In genomic region chr14:77542349-77543239, GRCh38 we compare ENCODE assay signal across 9 cellular contexts. TPM values are rescaled to one million over a fixed set of nuclear protein-coding genes. Genes with fewer than 3 reads are reported as not detected.
DNase-seq lines count a peak whose midpoint lies in the region; TF ChIP-seq lines count a peak whose summit lies in the region.
"Had no signal": no experiment of that assay in that cellular context is flagged by ENCODE, and none has a peak within 500 bp of the region (broad histone marks: within the 10 kb centered on the region; RNA-seq: fewer than 3 reads in every experiment).

No MANE protein-coding gene starts in this region.

- no peak overlapping the region for H3K4me3 Mint-ChIP-seq in nephron

- H3K27ac Mint-ChIP-seq in nephron: peak overlapping the region; percentile 80 to 89 (median 84)

- H3K4me1 Mint-ChIP-seq in nephron: peaks cover 17% of the 10 kb centered on the region

- H3K9me3 Mint-ChIP-seq in nephron: no peaks in the 10 kb centered on the region

- H3K4me1 ChIP-seq in BLaER1 treated with 17β-estradiol and CSF1 and Interleukin-3, amounts not matched to agents 10 nM and 100 nM: peaks cover 28 to 47% (median 33%) of the 10 kb centered on the region in 10 experiments
- H3K4me1 ChIP-seq in fibroblast of lung (ENCODE audit: control insufficient read depth, extremely low read depth, insufficient read depth, low read length): no peaks in the 10 kb centered on the region

- H3K27me3 Mint-ChIP-seq in nephron (ENCODE audit: low read depth): peaks cover 4% of the 10 kb centered on the region

- H3K36me3 Mint-ChIP-seq in nephron (ENCODE audit: low read depth): peaks cover 16% of the 10 kb centered on the region

- H3K4me3 ChIP-seq in BLaER1 treated with 17β-estradiol and CSF1 and Interleukin-3, amounts not matched to agents 10 nM and 100 nM: peak overlapping the region in 4 of 10 experiments; percentile 7 to 39 (median 24); a peak in 4 of 20 replicates
- no peak overlapping the region for H3K4me3 ChIP-seq in fibroblast of lung (replicated peaks in 1 of 4; ENCODE audit: control extremely low read depth in 1 of 4, insufficient read depth in 1 of 4, low read depth in 3 of 4, low read length in 4 of 4)

- H3K9ac ChIP-seq in BLaER1 treated with 17β-estradiol and CSF1 and Interleukin-3, amounts not matched to agents 10 nM and 100 nM: peak overlapping the region in 10 of 11 experiments; percentile 30 to 71 (median 50); a peak in 19 of 22 replicates
- no peak overlapping the region for H3K9ac ChIP-seq in fibroblast of lung (ENCODE audit: insufficient read depth, low read length)

- H3K27ac ChIP-seq in BLaER1 treated with 17β-estradiol and CSF1 and Interleukin-3, amounts not matched to agents 10 nM and 100 nM: peak overlapping the region in 10 of 11 experiments; percentile 22 to 77 (median 59); a peak in 18 of 22 replicates
- no peak overlapping the region for H3K27ac ChIP-seq in fibroblast of lung (ENCODE audit: insufficient read depth, low read length)

- DNase-seq in NCI-H82 (lab: John Stamatoyannopoulos, UW) (peak; percentile 58), fibroblast of lung (ENCODE audit: low read depth in 2 of 2) (peak; percentile 19 to 44), DMS53 (lab: John Stamatoyannopoulos, UW) (no peak), HPDE6-E6E7 (ENCODE audit: extremely low spot score) (no peak), dedifferentiated amniotic fluid mesenchymal stem cell (ENCODE audit: extremely low spot score) (no peak)
- DNase-seq in activated CD4-positive, alpha-beta T cell treated with anti-CD3 and anti-CD28 coated beads for 4 hours: no peak
- DNase-seq: kidney glomerular epithelial cell had no signal

- H3K36me3 ChIP-seq in BLaER1 treated with 17β-estradiol and CSF1 and Interleukin-3, amounts not matched to agents 10 nM and 100 nM: peaks cover 8 to 66% (median 30%) of the 10 kb centered on the region in 11 experiments; a peak in 19 of 22 replicates
- no peaks in the 10 kb centered on the region for H3K36me3 ChIP-seq in fibroblast of lung (ENCODE audit: control insufficient read depth, insufficient read depth, low read length)

- TF ChIP-seq CTCF in fibroblast of lung (conservative IDR thresholded peaks at IDR 0.05 in 1 of 2, IDR thresholded peaks at IDR 0.05 in 1 of 2; ENCODE audit: low read depth in 1 of 2, low read length in 2 of 2) (no peak), nephron (IDR thresholded peaks at IDR 0.05; ENCODE audit: unreplicated experiment in 3 of 3) (no peak)

- H3K27me3 ChIP-seq in BLaER1 treated with 17β-estradiol and CSF1 and Interleukin-3, amounts not matched to agents 10 nM and 100 nM: no peaks in the 10 kb centered on the region
- no peaks in the 10 kb centered on the region for H3K27me3 ChIP-seq in fibroblast of lung (ENCODE audit: control insufficient read depth, insufficient read depth, low read length)

- no peaks in the 10 kb centered on the region for H3K9me3 ChIP-seq in BLaER1 treated with 17β-estradiol and CSF1 and Interleukin-3, amounts not matched to agents 10 nM and 100 nM (replicated peaks in 1 of 11)
- H3K9me3 ChIP-seq in fibroblast of lung (ENCODE audit: control insufficient read depth, insufficient read depth, low read depth, low read length): no peaks in the 10 kb centered on the region

- H2AFZ ChIP-seq in fibroblast of lung (ENCODE audit: low read length): no peak overlapping the region

- H3K4me2 ChIP-seq in BLaER1 treated with 17β-estradiol and CSF1 and Interleukin-3, amounts not matched to agents 10 nM and 100 nM: peak overlapping the region; percentile 55 to 86 (median 77)
- no peak overlapping the region for H3K4me2 ChIP-seq in fibroblast of lung (ENCODE audit: extremely low read depth, insufficient read depth, low read length)

- no peaks in the 10 kb centered on the region for H3K79me2 ChIP-seq in fibroblast of lung (ENCODE audit: control insufficient read depth, insufficient read depth, low read length)

- peaks cover 0 to 37% (median 0%) of the 10 kb centered on the region in 11 experiments; a peak in 3 of 22 replicates for H4K20me1 ChIP-seq in BLaER1 treated with 17β-estradiol and CSF1 and Interleukin-3, amounts not matched to agents 10 nM and 100 nM
- no peaks in the 10 kb centered on the region for H4K20me1 ChIP-seq in fibroblast of lung (ENCODE audit: control insufficient read depth, extremely low read depth, insufficient read depth, low read length)

RNA-seq across cellular contexts. Expression of gene ISM2, which starts 44.0 kb away (rescaled TPM):
- not detected in 2 replicates for total RNA-seq in fibroblast of lung
- 0.01 TPM in 1 of 2 replicates, not detected in the other for polyA plus RNA-seq in fibroblast of lung
- not detected in 2 replicates for polyA plus RNA-seq in fibroblast of lung (2012)
- polyA minus RNA-seq in fibroblast of lung (ENCODE audit: low replicate concordance): 0.30 TPM in 1 of 2 replicates, not detected in the other

Comparison
In these comparisons a context has a peak if more than half of its experiments do, and no peak if none do; other contexts are left out.
1. DNase-seq: peak in NCI-H82 (single experiment) and fibroblast of lung (2 of 2); none in DMS53 (single experiment), HPDE6-E6E7 (single experiment), activated CD4-positive, alpha-beta T cell treated with anti-CD3 and anti-CD28 coated beads for 4 hours (0 of 2) and dedifferentiated amniotic fluid mesenchymal stem cell (single experiment).